6 cellular contexts compared by ENCODE assay signal in genomic region chr22:49224243-49224642, GRCh38.
"Had no signal": no experiment of that assay in that cellular context is flagged by ENCODE, and none has a peak within 500 bp of the region (broad histone marks: within the 10 kb centered on the region; RNA-seq: fewer than 3 reads in every experiment).

No MANE protein-coding gene starts in this region.

- DNase-seq: IMR-90, KBM-7 had no signal

- H3K4me3 ChIP-seq: K562 had no signal

- H3K27ac ChIP-seq: HL-60 had no signal

- FAIRE-seq: HepG2, HTR-8/SVneo, K562 had no signal
